8 cellular contexts compared by ENCODE assay signal in the genomic region with DNA sequence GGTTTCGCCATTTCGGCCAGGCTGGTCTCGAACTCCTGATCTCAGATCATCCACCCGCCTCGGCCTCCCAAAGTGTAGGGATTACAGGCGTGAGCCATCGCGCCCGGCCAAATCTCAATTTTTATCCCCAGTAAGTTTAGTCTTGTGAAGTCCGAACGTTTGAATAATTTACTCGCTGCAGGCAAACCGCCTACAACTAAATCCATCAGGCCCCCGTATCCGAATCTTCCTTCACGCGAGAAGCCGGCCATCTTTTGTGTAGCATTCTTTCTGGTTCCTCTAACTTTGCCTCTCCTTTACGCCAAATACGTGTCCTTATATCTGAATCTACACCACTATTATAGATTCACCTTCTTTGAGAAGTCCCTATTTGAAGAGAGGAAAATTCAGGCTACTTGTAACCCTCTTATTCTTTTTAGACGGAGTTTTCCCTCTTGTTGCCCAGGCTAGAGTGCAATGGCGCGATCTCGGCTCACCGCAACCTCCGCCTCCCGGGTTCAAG. TPM values are rescaled to one million over a fixed set of nuclear protein-coding genes. Genes with fewer than 3 reads are reported as not detected.
DNase-seq lines count a peak whose midpoint lies in the region; ATAC-seq and TF ChIP-seq lines count a peak whose summit lies in the region.

No MANE protein-coding gene starts in this region.

- H3K4me3 ChIP-seq in DOHH2 (ENCODE audit: low read length) = peak overlapping the region; percentile 98
- H3K4me3 ChIP-seq in NB4 (ENCODE audit: low read depth, low read length) = peak overlapping the region; percentile 98
- H3K4me3 ChIP-seq in ascending aorta = peak overlapping the region; percentile 73 to 77
- peak overlapping the region; percentile 63 to 99 (median 97) for H3K4me3 ChIP-seq in subcutaneous abdominal adipose tissue (ENCODE audit: low read depth in 1 of 5, low read length in 5 of 5)

- intact Hi-C loops in ascending aorta (cut with DNase I) = loop anchor here (1.0 to 10.0 kb wide), 3 partner anchors 162 to 856 kb away; a partner anchor contains a TSS

- peak overlapping the region; percentile 98 for H3K4me2 ChIP-seq in DOHH2 (ENCODE audit: low read length)

- H3K27me3 ChIP-seq in DOHH2 (ENCODE audit: control insufficient read depth, low read length) (no peaks in the 10 kb centered on the region), ascending aorta (no peaks in the 10 kb centered on the region), subcutaneous abdominal adipose tissue (ENCODE audit: control insufficient read depth in 5 of 5, insufficient read depth in 4 of 5, low read length in 5 of 5) (no peaks in the 10 kb centered on the region)

- H3K27ac ChIP-seq in DOHH2 (ENCODE audit: low read depth, low read length) = peak overlapping the region; percentile 51
- H3K27ac ChIP-seq in ascending aorta = peak overlapping the region; percentile 81 to 91
- peak overlapping the region; percentile 91 for H3K27ac ChIP-seq in subcutaneous abdominal adipose tissue (ENCODE audit: low read depth, low read length)

- TF ChIP-seq CTCF in DOHH2 (IDR thresholded peaks at IDR 0.05; ENCODE audit: low read depth, low read length, poor library complexity, severe bottlenecking) (no peak), NB4 (IDR thresholded peaks at IDR 0.05; ENCODE audit: low read depth, low read length) (no peak), ascending aorta (IDR thresholded peaks at IDR 0.05) (no peak)

- H3K9me3 ChIP-seq in DOHH2 (ENCODE audit: control insufficient read depth, insufficient read depth, low read length) (peaks cover 7% of the 10 kb centered on the region; the same call in 1 of the 2 replicates), ascending aorta (no peaks in the 10 kb centered on the region), subcutaneous abdominal adipose tissue (ENCODE audit: control insufficient read depth in 5 of 5, low read length in 5 of 5) (peaks cover 0 to 3% (median 0%) of the 10 kb centered on the region in 5 donors)

- no peak for TF ChIP-seq POLR2A in NB4 (IDR thresholded peaks at IDR 0.05; ENCODE audit: extremely low read depth, insufficient read length)

- no peaks in the 10 kb centered on the region for H3K9me2 ChIP-seq in DOHH2 (replicated peaks; ENCODE audit: control insufficient read depth, low read length)

- H4K20me1 ChIP-seq in DOHH2 (ENCODE audit: control insufficient read depth, insufficient read depth, low read depth, low read length) = 0 out of 2 replicates have a peak, but pooled peaks cover 5% of the 10 kb centered on the region

- peak; percentile 62 for DNase-seq in NB4 (ENCODE audit: low read depth)
- no peak for DNase-seq in ascending aorta (ENCODE audit: low spot score in 2 of 2)
- DNase-seq in kidney tubule cell (ENCODE audit: low spot score) = peak; percentile 30
- DNase-seq in anterior cingulate cortex (lab: John Stamatoyannopoulos, UW) = no peak

- H3F3A ChIP-seq in DOHH2 (ENCODE audit: control insufficient read depth, insufficient read depth) = peaks cover 18% of the 10 kb centered on the region

- H3K9ac ChIP-seq in subcutaneous abdominal adipose tissue (ENCODE audit: low read length in 5 of 5) = peak overlapping the region; percentile 62 to 95 (median 82)

- no peak for ATAC-seq in GM21576 (IDR thresholded peaks at IDR 0.05; ENCODE audit: unreplicated experiment)
- ATAC-seq in GM21786 (IDR thresholded peaks at IDR 0.05; ENCODE audit: unreplicated experiment) = no peak

- peaks cover 68% of the 10 kb centered on the region for H3K79me2 ChIP-seq in DOHH2 (ENCODE audit: control insufficient read depth, low read length)

- H3K4me1 ChIP-seq in DOHH2 (ENCODE audit: control insufficient read depth, low read length) (peaks cover 34% of the 10 kb centered on the region), ascending aorta (peaks cover 16 to 17% of the 10 kb centered on the region in 2 donors), subcutaneous abdominal adipose tissue (ENCODE audit: control insufficient read depth in 5 of 5, insufficient read depth in 5 of 5, low read length in 5 of 5) (peaks cover 1 to 21% (median 17%) of the 10 kb centered on the region in 5 donors)

- H3K36me3 ChIP-seq in DOHH2 (ENCODE audit: control insufficient read depth, low read length) (peaks cover 54% of the 10 kb centered on the region), ascending aorta (peaks cover 14 to 19% of the 10 kb centered on the region in 2 donors), subcutaneous abdominal adipose tissue (ENCODE audit: control insufficient read depth in 5 of 5, insufficient read depth in 5 of 5, low read length in 5 of 5) (peaks cover 9 to 24% (median 14%) of the 10 kb centered on the region in 5 donors)

RNA-seq across cellular contexts. Expression of a gene that starts 0.6 kb away (rescaled TPM):
- 256 TPM for total RNA-seq in ascending aorta

RNA-seq across cellular contexts. Expression of a gene that starts 4.5 kb away (rescaled TPM):
- total RNA-seq in ascending aorta = 61.8 TPM

RNA-seq across cellular contexts. Expression of a gene that starts 25.5 kb away (rescaled TPM):
- not detected for total RNA-seq in ascending aorta

RNA-seq across cellular contexts. Expression of a gene that starts 40.9 kb away (rescaled TPM):
- total RNA-seq in ascending aorta = 4.5 TPM

RNA-seq across cellular contexts. Expression of a gene that starts 57.5 kb away (rescaled TPM):
- total RNA-seq in ascending aorta = 43.9 TPM

Comparison
In these comparisons a context has a peak if more than half of its experiments do, and no peak if none do; other contexts are left out.
1. DNase-seq: peak in NB4 (single experiment) and kidney tubule cell (single experiment); none in ascending aorta (0 of 2) and anterior cingulate cortex (0 of 58).
2. Peak in every context shown above with its lines, with median percentiles within 50 percentile points of each other: H3K27ac ChIP-seq and H3K4me3 ChIP-seq.